In genomic region chr20:53643031-53643832, GRCh38 we compare ENCODE assay signal across 8 cellular contexts. TPM values are rescaled to one million over a fixed set of nuclear protein-coding genes. Genes with fewer than 3 reads are reported as not detected.
DNase-seq lines count a peak whose midpoint lies in the region; ATAC-seq and TF ChIP-seq lines count a peak whose summit lies in the region.

No MANE protein-coding gene starts in this region.

- intact Hi-C loops in body of pancreas (cut with DNase I), result no loop called here
- intact Hi-C loops in left lung (cut with DNase I), result no loop called here

- H3K27ac ChIP-seq in body of pancreas (peak overlapping the region; percentile 89 to 95 (median 90)), left lung (peak overlapping the region; percentile 78 to 93)

- peak; percentile 8 to 54 (median 40) for TF ChIP-seq POLR2A in body of pancreas (IDR thresholded peaks at IDR 0.05)

- H3K9me3 ChIP-seq in body of pancreas, result no peaks in the 10 kb centered on the region
- no peaks in the 10 kb centered on the region for H3K9me3 ChIP-seq in left lung

- H3K27me3 ChIP-seq in body of pancreas, result no peaks in the 10 kb centered on the region
- H3K27me3 ChIP-seq in left lung, result no peaks in the 10 kb centered on the region

- DNase-seq in AG20443 (ENCODE audit: low spot score) (peak; percentile 83), T-helper 22 cell (ENCODE audit: low read depth) (peak; percentile 54), body of pancreas (peak; percentile 50 to 78 (median 58)), left lung (peak in 1 of 2 donors; percentile 60), COR-L47 (lab: John Stamatoyannopoulos, UW) (no peak)
- peak; percentile 41 for DNase-seq in stimulated activated CD8-positive, alpha-beta memory T cell treated with anti-CD3 and anti-CD28 coated beads, Interleukin-12 subunit alpha, Interleukin-12 subunit beta, amount 100 ng/mL, for 1 hour (ENCODE audit: low read depth)

- H3K4me1 ChIP-seq in body of pancreas, result peaks cover 22% of the 10 kb centered on the region
- peaks cover 13 to 30% of the 10 kb centered on the region in 2 donors for H3K4me1 ChIP-seq in left lung

- 13 to 15% methylated on average over 12 of the region's 12 CpGs for WGBS in body of pancreas, 2 donors

- H3K4me3 ChIP-seq in body of pancreas, result no peak overlapping the region
- peak overlapping the region in 1 of 2 donors; percentile 10 for H3K4me3 ChIP-seq in left lung

- H3K36me3 ChIP-seq in body of pancreas (replicated peaks in 1 of 2; ENCODE audit: insufficient read depth in 1 of 2, low read depth in 2 of 2) (no peaks in the 10 kb centered on the region), left lung (no peaks in the 10 kb centered on the region)

- ATAC-seq in GM19395 (IDR thresholded peaks at IDR 0.05; ENCODE audit: unreplicated experiment), result peak; percentile 99
- peak; percentile 96 for ATAC-seq in HG03521 (IDR thresholded peaks at IDR 0.05; ENCODE audit: unreplicated experiment)
- ATAC-seq in body of pancreas, result peak; percentile 76
- peak; percentile 90 for ATAC-seq in left lung

- peak in 1 of 7 experiments; percentile 3 for TF ChIP-seq CTCF in body of pancreas (IDR thresholded peaks at IDR 0.05)
- no peak for TF ChIP-seq CTCF in left lung (IDR thresholded peaks at IDR 0.05)

RNA-seq across cellular contexts. Expression of gene ZNF217, which starts 49.6 kb away (rescaled TPM):
- total RNA-seq in body of pancreas (10 to 100 TPM; 17.4 to 27.7 TPM), left lung (10 to 100 TPM; 23.6 to 35.4 TPM)
